In the genomic region with DNA sequence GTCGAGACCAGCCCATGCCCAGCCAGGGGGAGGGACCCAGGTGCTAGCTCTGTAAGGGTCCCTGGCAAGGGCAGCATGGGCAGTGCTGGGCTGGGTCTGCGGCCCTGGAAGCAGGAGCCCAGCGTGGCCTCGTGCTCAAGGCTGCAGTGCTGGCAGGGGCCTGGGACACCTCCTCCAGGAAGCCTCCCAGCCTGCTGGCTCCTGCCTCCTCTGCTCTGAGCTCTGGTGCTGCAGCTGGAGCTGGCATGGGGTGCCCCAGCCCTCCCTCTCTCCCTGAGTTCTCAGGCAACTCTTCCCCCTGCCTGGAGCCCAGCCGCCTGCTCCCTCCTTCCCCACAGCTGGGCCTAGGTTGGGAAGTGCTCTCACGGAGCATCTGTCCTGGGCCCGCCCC, we compare ENCODE assay signal across 37 cellular contexts. TPM values are rescaled to one million over a fixed set of nuclear protein-coding genes. Genes with fewer than 3 reads are reported as not detected.
"Had no signal": no experiment of that assay in that cellular context is flagged by ENCODE, and none has a peak within 500 bp of the region (broad histone marks: within the 10 kb centered on the region; RNA-seq: fewer than 3 reads in every experiment).

No MANE protein-coding gene starts in this region.

- DNase-seq: activated B cell treated with CpG ODN at 0.5 μM for 24 hours; activated CD4-positive, alpha-beta memory T cell treated with anti-CD3 and anti-CD28 coated beads for 36 hours; activated CD4-positive, alpha-beta T cell treated with anti-CD3 and anti-CD28 coated beads for 4 hours; activated CD4-positive, alpha-beta T cell treated with anti-CD3 and anti-CD28 coated beads, Interleukin-2, amount 10 ng/mL, durations not matched to agents 24 days and 14 days; activated CD4-positive, alpha-beta T cell treated with anti-CD3 and anti-CD28 coated beads, Interleukin-2, amount 50 U/mL, for 1 hour; activated CD4-positive, alpha-beta T cell treated with anti-CD3 and anti-CD28 coated beads, Interleukin-2, amount 50 U/mL, for 4 hours; activated CD4-positive, CD25-positive, alpha-beta regulatory T cell treated with anti-CD3 and anti-CD28 coated beads, Interleukin-2, amount 50 U/mL, for 72 hours; activated CD8-positive, alpha-beta memory T cell treated with anti-CD3 and anti-CD28 coated beads, Interleukin-2, amount 50 U/mL, for 4 hours; activated CD8-positive, alpha-beta T cell treated with anti-CD3 and anti-CD28 coated beads for 36 hours; activated effector memory CD4-positive, alpha-beta T cell treated with anti-CD3 and anti-CD28 coated beads, Interleukin-2, amount 50 U/mL, for 16 hours; activated gamma-delta T cell treated with Interleukin-2 at 50 U/mL for 16 hours; activated naive CD4-positive, alpha-beta T cell; activated naive CD4-positive, alpha-beta T cell treated with anti-CD3 and anti-CD28 coated beads for 36 hours; activated naive CD4-positive, alpha-beta T cell treated with anti-CD3 and anti-CD28 coated beads, Interleukin-2, amount 50 U/mL, for 16 hours; activated naive CD8-positive, alpha-beta T cell treated with anti-CD3 and anti-CD28 coated beads for 36 hours; activated T-cell treated with anti-CD3 and anti-CD28 coated beads for 4 hours; activated T-cell treated with anti-CD3 and anti-CD28 coated beads, Interleukin-2, amount 50 U/mL, for 1 hour; activated T-cell treated with anti-CD3 and anti-CD28 coated beads, Interleukin-2, amount 50 U/mL, for 4 hours; activated T-cell treated with anti-CD3 and anti-CD28 coated beads, Interleukin-2, amount 50 U/mL, for 72 hours; adrenal gland; amniotic stem cell; aorta; body of pancreas; brain microvascular endothelial cell; central memory CD4-positive, alpha-beta T cell; T-helper 2 cell; T-helper 9 cell had no signal

- ATAC-seq: activated CD8-positive, alpha-beta T cell treated with anti-CD3 and anti-CD28 coated beads for 36 hours; activated naive CD4-positive, alpha-beta T cell treated with anti-CD3 and anti-CD28 coated beads, Interleukin-2, amount 50 U/mL, for 72 hours; activated T-cell treated with anti-CD3 and anti-CD28 coated beads, Interleukin-2, amount 50 U/mL, for 4 hours; activated T-cell treated with anti-CD3 and anti-CD28 coated beads, Interleukin-2, amount 50 U/mL, for 72 hours; activated T-helper 17 cell treated with anti-CD3 and anti-CD28 coated beads, Interleukin-2, amount 50 U/mL, for 72 hours; body of pancreas had no signal

- FAIRE-seq: astrocyte, TTC549 had no signal

- H3K27ac ChIP-seq: adrenal gland, body of pancreas, brain microvascular endothelial cell, breast epithelium, VCaP had no signal

- H3K9me3 ChIP-seq: adrenal gland, body of pancreas, breast epithelium had no signal

- H3K4me3 ChIP-seq: adrenal gland, body of pancreas, breast epithelium had no signal

- H3K36me3 ChIP-seq: adrenal gland, brain microvascular endothelial cell, breast epithelium had no signal

RNA-seq across cellular contexts. Expression of a gene that starts 6.8 kb away (rescaled TPM):
- total RNA-seq: activated B cell treated with CpG ODN at 0.5 μM for 24 hours; activated CD4-positive, alpha-beta memory T cell treated with anti-CD3 and anti-CD28 coated beads for 36 hours; activated CD4-positive, alpha-beta T cell treated with anti-CD3 and anti-CD28 coated beads, Interleukin-2, amount 10 ng/mL, durations not matched to agents 24 days and 14 days; activated CD8-positive, alpha-beta memory T cell treated with anti-CD3 and anti-CD28 coated beads for 36 hours; activated CD8-positive, alpha-beta T cell treated with anti-CD3 and anti-CD28 coated beads for 36 hours; activated naive CD4-positive, alpha-beta T cell treated with anti-CD3 and anti-CD28 coated beads for 36 hours; activated naive CD4-positive, alpha-beta T cell treated with anti-CD3 and anti-CD28 coated beads, Interleukin-2, amount 50 U/mL, for 72 hours; activated naive CD8-positive, alpha-beta T cell treated with anti-CD3 and anti-CD28 coated beads for 36 hours; activated T-cell treated with anti-CD3 and anti-CD28 coated beads, Interleukin-2, amount 50 U/mL, for 4 hours; activated T-cell treated with anti-CD3 and anti-CD28 coated beads, Interleukin-2, amount 50 U/mL, for 72 hours; activated T-helper 1 cell treated with anti-CD3 and anti-CD28 coated beads, Interleukin-12 subunit alpha, Interleukin-12 subunit beta, Interleukin-2, Interleukin-4 antibody, amounts not matched to agents 30 ng/mL and 10 ng/mL and 1 ng/mL, durations not matched to agents 14 hours and 24 hours and 36 hours; activated T-helper 17 cell treated with anti-CD3 and anti-CD28 coated beads, Interleukin-2, amount 50 U/mL, for 72 hours; astrocyte; breast epithelium; cardiac septum; cerebellum had no signal

RNA-seq across cellular contexts. Expression of a gene that starts 15.0 kb away (rescaled TPM):
- total RNA-seq: activated B cell treated with CpG ODN at 0.5 μM for 24 hours had no signal

RNA-seq across cellular contexts. Expression of a gene that starts 17.4 kb away (rescaled TPM):
- total RNA-seq: activated B cell treated with CpG ODN at 0.5 μM for 24 hours; activated CD4-positive, alpha-beta memory T cell treated with anti-CD3 and anti-CD28 coated beads for 36 hours; activated CD4-positive, alpha-beta T cell treated with anti-CD3 and anti-CD28 coated beads, Interleukin-2, amount 10 ng/mL, durations not matched to agents 24 days and 14 days; activated CD8-positive, alpha-beta memory T cell treated with anti-CD3 and anti-CD28 coated beads for 36 hours; activated CD8-positive, alpha-beta T cell treated with anti-CD3 and anti-CD28 coated beads for 36 hours; activated naive CD4-positive, alpha-beta T cell treated with anti-CD3 and anti-CD28 coated beads for 36 hours; activated naive CD4-positive, alpha-beta T cell treated with anti-CD3 and anti-CD28 coated beads, Interleukin-2, amount 50 U/mL, for 72 hours; activated naive CD8-positive, alpha-beta T cell treated with anti-CD3 and anti-CD28 coated beads for 36 hours; activated T-cell treated with anti-CD3 and anti-CD28 coated beads, Interleukin-2, amount 50 U/mL, for 4 hours; activated T-cell treated with anti-CD3 and anti-CD28 coated beads, Interleukin-2, amount 50 U/mL, for 72 hours; activated T-helper 1 cell treated with anti-CD3 and anti-CD28 coated beads, Interleukin-12 subunit alpha, Interleukin-12 subunit beta, Interleukin-2, Interleukin-4 antibody, amounts not matched to agents 30 ng/mL and 10 ng/mL and 1 ng/mL, durations not matched to agents 14 hours and 24 hours and 36 hours; activated T-helper 17 cell treated with anti-CD3 and anti-CD28 coated beads, Interleukin-2, amount 50 U/mL, for 72 hours; astrocyte; breast epithelium; cardiac septum had no signal
- polyA plus RNA-seq: aorta had no signal
